ENCODE assay signal across 8 cellular contexts in the genomic region with DNA sequence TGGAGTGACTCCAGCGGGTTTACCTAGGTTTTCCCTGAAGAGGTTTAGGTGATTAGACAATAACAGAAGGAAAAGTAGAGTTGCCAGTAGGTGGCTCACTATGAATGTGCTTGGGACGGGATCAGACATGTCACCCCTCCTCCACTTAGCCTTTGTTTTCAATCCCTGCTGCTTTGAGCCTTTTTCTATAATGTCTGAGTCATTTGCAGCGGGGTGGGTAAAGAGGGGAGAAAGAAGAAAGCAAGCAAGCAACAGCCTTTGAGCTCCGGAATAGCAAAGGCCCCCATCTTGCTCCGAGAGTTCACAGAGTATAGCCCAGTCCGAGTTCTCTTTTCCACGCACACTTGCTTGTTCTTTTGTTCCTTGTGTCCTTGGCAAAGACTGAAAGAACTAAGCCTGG.
DNase-seq lines count a peak whose midpoint lies in the region; ATAC-seq and TF ChIP-seq lines count a peak whose summit lies in the region.

No MANE protein-coding gene starts in this region.

- H3K27ac Mint-ChIP-seq in activated CD8-positive, alpha-beta T cell treated with anti-CD3 and anti-CD28 coated beads, Interleukin-2, amount 10 ng/mL, durations not matched to agents 7 days and 5 days = no peak overlapping the region

- DNase-seq in D341Med (ENCODE audit: low spot score) (peak; percentile 69), NCI-H1092 treated with DMSO at 0.1 percent for 48 hours (lab: John Stamatoyannopoulos, UW) (peak; percentile 90), head of caudate nucleus (peak in 41 of 42 donors; percentile 46 to 96 (median 79)), trophoblast cell (peak; percentile 10 to 57), GM19240 (ENCODE audit: insufficient read length, low spot score) (no peak)
- no peak for DNase-seq in activated CD8-positive, alpha-beta T cell treated with anti-CD3 and anti-CD28 coated beads, Interleukin-2, amount 10 ng/mL, durations not matched to agents 7 days and 5 days

- no peak overlapping the region for H3K4me3 ChIP-seq in trophoblast cell (ENCODE audit: low read depth, low read length)

- POLR2A ChIA-PET in activated CD8-positive, alpha-beta T cell treated with anti-CD3 and anti-CD28 coated beads, Interleukin-2, amount 10 ng/mL, durations not matched to agents 7 days and 5 days (lab: Charles Lee) = no interaction called here

- peak overlapping the region; percentile 35 for H4K12ac ChIP-seq in trophoblast cell (ENCODE audit: low read depth, low read length)

- no peak overlapping the region for H4K91ac ChIP-seq in trophoblast cell (ENCODE audit: low read depth, low read length)

- WGBS in trophoblast cell (ENCODE audit: extremely low coverage, insufficient coverage, insufficient read length) = no CpG with 5 or more reads among the region's 7 CpGs

- H3K27me3 Mint-ChIP-seq in activated CD8-positive, alpha-beta T cell treated with anti-CD3 and anti-CD28 coated beads, Interleukin-2, amount 10 ng/mL, durations not matched to agents 7 days and 5 days (ENCODE audit: low read depth) = no peaks in the 10 kb centered on the region

- H3K23ac ChIP-seq in trophoblast cell (ENCODE audit: low read length) = no peak overlapping the region

- no peak overlapping the region for H3K4me3 Mint-ChIP-seq in activated CD8-positive, alpha-beta T cell treated with anti-CD3 and anti-CD28 coated beads, Interleukin-2, amount 10 ng/mL, durations not matched to agents 7 days and 5 days

- H3K36me3 Mint-ChIP-seq in activated CD8-positive, alpha-beta T cell treated with anti-CD3 and anti-CD28 coated beads, Interleukin-2, amount 10 ng/mL, durations not matched to agents 7 days and 5 days (ENCODE audit: low read depth) = no peaks in the 10 kb centered on the region

- H3K9me3 Mint-ChIP-seq in activated CD8-positive, alpha-beta T cell treated with anti-CD3 and anti-CD28 coated beads, Interleukin-2, amount 10 ng/mL, durations not matched to agents 7 days and 5 days (ENCODE audit: insufficient read depth) = peaks cover 4% of the 10 kb centered on the region

- no peak overlapping the region for H3K27ac ChIP-seq in VCaP
- no peak overlapping the region for H3K27ac ChIP-seq in trophoblast cell (ENCODE audit: low read depth, low read length)

- peak overlapping the region; percentile 14 for H3K4me2 ChIP-seq in trophoblast cell (ENCODE audit: low read length)

- intact Hi-C loops in head of caudate nucleus (cut with DNase I) = loop anchor here (5.0 kb wide), 2 partner anchors 325 to 555 kb away; partner anchors contain the start of gene QKI

- H2AFZ ChIP-seq in trophoblast cell (ENCODE audit: insufficient read depth, low read length, poor library complexity) = no peak overlapping the region

- no peak overlapping the region for H2BK5ac ChIP-seq in trophoblast cell (ENCODE audit: low read depth, low read length, poor library complexity)

- no peaks in the 10 kb centered on the region for H3K36me3 ChIP-seq in trophoblast cell (ENCODE audit: control insufficient read depth in 1 of 2, insufficient read depth in 2 of 2, low read length in 2 of 2)

- H3K9ac ChIP-seq in trophoblast cell (ENCODE audit: low read length) = no peak overlapping the region

- H3K4ac ChIP-seq in trophoblast cell (ENCODE audit: low read depth, low read length) = no peak overlapping the region

- ATAC-seq in HG03196 (IDR thresholded peaks at IDR 0.05; ENCODE audit: unreplicated experiment) = no peak
- ATAC-seq in activated CD8-positive, alpha-beta T cell treated with anti-CD3 and anti-CD28 coated beads, Interleukin-2, amount 10 ng/mL, durations not matched to agents 7 days and 5 days = no peak

- no peak overlapping the region for H2BK120ac ChIP-seq in trophoblast cell (ENCODE audit: insufficient read depth, low read length, poor library complexity)

- H3K9me3 ChIP-seq in trophoblast cell (ENCODE audit: insufficient read depth, low read depth, low read length) = peaks cover 2% of the 10 kb centered on the region

- H3K4me1 Mint-ChIP-seq in activated CD8-positive, alpha-beta T cell treated with anti-CD3 and anti-CD28 coated beads, Interleukin-2, amount 10 ng/mL, durations not matched to agents 7 days and 5 days (ENCODE audit: low read depth) = no peaks in the 10 kb centered on the region

- H3K4me1 ChIP-seq in trophoblast cell (ENCODE audit: control insufficient read depth in 1 of 2, insufficient read depth in 2 of 2, low read length in 2 of 2) = no peaks in the 10 kb centered on the region

- H3K79me1 ChIP-seq in trophoblast cell (ENCODE audit: low read length) = no peaks in the 10 kb centered on the region

- CTCF ChIA-PET in activated CD8-positive, alpha-beta T cell treated with anti-CD3 and anti-CD28 coated beads, Interleukin-2, amount 10 ng/mL, durations not matched to agents 7 days and 5 days (lab: Charles Lee) = no interaction called here

- H3K27me3 ChIP-seq in trophoblast cell (ENCODE audit: insufficient read depth, low read length) = no peaks in the 10 kb centered on the region

- H3K14ac ChIP-seq in trophoblast cell (ENCODE audit: low read length) = no peak overlapping the region

- no peak overlapping the region for H2AK5ac ChIP-seq in trophoblast cell (ENCODE audit: low read length)

- peak overlapping the region; percentile 69 for H4K8ac ChIP-seq in trophoblast cell (ENCODE audit: low read depth, low read length)

- H3K79me2 ChIP-seq in trophoblast cell (ENCODE audit: control insufficient read depth, insufficient read depth, low read length, poor library complexity) = no peaks in the 10 kb centered on the region

- peak; percentile 83 for TF ChIP-seq CTCF in VCaP (conservative IDR thresholded peaks at IDR 0.05)

- H2BK12ac ChIP-seq in trophoblast cell (ENCODE audit: low read length) = no peak overlapping the region

- no peak overlapping the region for H3K18ac ChIP-seq in trophoblast cell (ENCODE audit: low read length)

Comparison
In these comparisons a context has a peak if more than half of its experiments do, and no peak if none do; other contexts are left out.
1. DNase-seq: peak in D341Med (single experiment), NCI-H1092 treated with DMSO at 0.1 percent for 48 hours (single experiment), head of caudate nucleus (41 of 42) and trophoblast cell (2 of 2); none in activated CD8-positive, alpha-beta T cell treated with anti-CD3 and anti-CD28 coated beads, Interleukin-2, amount 10 ng/mL, durations not matched to agents 7 days and 5 days (single experiment) and GM19240 (single experiment).